In genomic region chr7:137081694-137082093, GRCh38 we compare ENCODE assay signal across 1 cellular context.
TF ChIP-seq lines count a peak whose summit lies in the region.

No MANE protein-coding gene starts in this region.

TF ChIP-seq in SK-N-SH, 30 proteins besides CTCF, POLR2A, EP300 and RAD21 (continued from another document):
- no peak for TF ChIP-seq IRF3 (IDR thresholded peaks at IDR 0.05; ENCODE audit: low read depth, low read length)
- TF ChIP-seq FOXM1 (IDR thresholded peaks at IDR 0.05; ENCODE audit: low read depth), result no peak
- TF ChIP-seq TAF1 (IDR thresholded peaks at IDR 0.05; ENCODE audit: borderline replicate concordance, low read depth, low read length), result no peak
- no peak for TF ChIP-seq RFX5 (IDR thresholded peaks at IDR 0.05; ENCODE audit: low read length)
- 0 out of 2 replicates have a peak, but pooled peaks have one; percentile 32 for TF ChIP-seq POLR2AphosphoS5 (IDR thresholded peaks at IDR 0.05; ENCODE audit: low read depth, low read length)
- no peak for TF ChIP-seq USF1 (IDR thresholded peaks at IDR 0.05; ENCODE audit: borderline replicate concordance, low read depth)
- peak; percentile 99 for TF ChIP-seq RCOR1 (IDR thresholded peaks at IDR 0.05; ENCODE audit: low read length)
- peak; percentile 72 for TF ChIP-seq PBX3 (IDR thresholded peaks at IDR 0.05)
- TF ChIP-seq FOXJ3 (CRISPR knock-in tag; IDR thresholded peaks at IDR 0.05), result peak; percentile 87; the same call in 1 of the 2 replicates
- no peak for TF ChIP-seq ELF1 (IDR thresholded peaks at IDR 0.05)
- TF ChIP-seq NRF1 (IDR thresholded peaks at IDR 0.05; ENCODE audit: low read depth, low read length), result no peak
- TF ChIP-seq SMC3 (IDR thresholded peaks at IDR 0.05; ENCODE audit: low read depth, low read length), result no peak; the same call in 1 of the 2 replicates
- peak; percentile 33; the same call in 1 of the 2 replicates for TF ChIP-seq NFIC (IDR thresholded peaks at IDR 0.05; ENCODE audit: borderline replicate concordance)
- TF ChIP-seq CHD2 (IDR thresholded peaks at IDR 0.05; ENCODE audit: low read length, partially characterized antibody), result peak; percentile 92
- TF ChIP-seq EZH2phosphoT487 (IDR thresholded peaks at IDR 0.05; ENCODE audit: borderline replicate concordance, low read depth), result no peak
